Comparison of ENCODE assay signal across 17 cellular contexts in the genomic region with DNA sequence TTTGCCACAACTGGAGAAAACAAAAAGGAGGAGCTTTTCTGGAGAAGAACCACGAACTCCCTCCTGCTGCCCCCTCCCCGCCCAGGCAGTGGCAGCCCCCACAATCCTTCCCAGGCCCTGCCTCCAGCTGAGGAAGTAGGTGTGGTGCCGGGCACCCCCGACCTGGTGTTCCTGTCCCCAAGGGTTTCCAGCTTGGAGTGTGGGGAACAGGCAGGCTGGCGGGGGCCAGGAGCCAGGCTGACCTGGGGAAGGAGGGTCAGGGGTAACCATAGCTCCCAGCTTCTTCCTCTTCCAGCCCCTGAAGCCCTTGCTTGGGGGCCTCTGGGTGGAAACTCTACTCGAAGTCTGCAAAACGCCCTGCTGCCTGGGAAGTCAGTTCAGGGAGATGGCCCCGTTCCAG. TPM values are rescaled to one million over a fixed set of nuclear protein-coding genes. Genes with fewer than 3 reads are reported as not detected.
DNase-seq lines count a peak whose midpoint lies in the region; ATAC-seq and TF ChIP-seq lines count a peak whose summit lies in the region.
"Had no signal": no experiment of that assay in that cellular context is flagged by ENCODE, and none has a peak within 500 bp of the region (broad histone marks: within the 10 kb centered on the region; RNA-seq: fewer than 3 reads in every experiment).

No MANE protein-coding gene starts in this region.

- H3K79me2 ChIP-seq in PC-9 (ENCODE audit: low read depth), result no peaks in the 10 kb centered on the region

- BruUV-seq in PC-9 (replicated peaks; lab: Mats Ljungman, UMichigan), result no TSS peak

- no peak for ATAC-seq in foreskin keratinocyte
- ATAC-seq in HG02610 (IDR thresholded peaks at IDR 0.05; ENCODE audit: unreplicated experiment), result no peak

- no peaks in the 10 kb centered on the region for H3K36me3 Mint-ChIP-seq in activated CD4-positive, alpha-beta T cell treated with anti-CD3 and anti-CD28 coated beads, Interleukin-2, amount 10 ng/mL, durations not matched to agents 7 days and 5 days (ENCODE audit: low read depth)

- H3K4me2 ChIP-seq in BLaER1 treated with 17β-estradiol and CSF1 and Interleukin-3, amounts not matched to agents 10 nM and 100 nM, result peak overlapping the region; percentile 5 to 46 (median 19); a peak in 10 of 22 replicates
- H3K4me2 ChIP-seq in PC-9 (peak overlapping the region; percentile 53), skeletal muscle satellite cell (ENCODE audit: low read length) (peak overlapping the region; percentile 39)
- H3K4me2 ChIP-seq: KMS-11 had no signal

- peaks cover 2% of the 10 kb centered on the region for H3K4me1 Mint-ChIP-seq in activated CD4-positive, alpha-beta T cell treated with anti-CD3 and anti-CD28 coated beads, Interleukin-2, amount 10 ng/mL, durations not matched to agents 7 days and 5 days

- TF ChIP-seq CTCF in PC-9 (conservative IDR thresholded peaks at IDR 0.05) (no peak), foreskin keratinocyte (conservative IDR thresholded peaks at IDR 0.05) (no peak)

- H3K27me3 Mint-ChIP-seq in activated CD4-positive, alpha-beta T cell treated with anti-CD3 and anti-CD28 coated beads, Interleukin-2, amount 10 ng/mL, durations not matched to agents 7 days and 5 days, result peaks cover 25% of the 10 kb centered on the region

- H3F3A ChIP-seq in PC-9 (ENCODE audit: insufficient read depth, low read depth), result no peaks in the 10 kb centered on the region; the same call in 1 of the 2 replicates

- no peak overlapping the region for H2AFZ ChIP-seq in PC-9
- H2AFZ ChIP-seq: GM23338 had no signal

- H3K9me3 ChIP-seq in BLaER1 treated with 17β-estradiol and CSF1 and Interleukin-3, amounts not matched to agents 10 nM and 100 nM (replicated peaks in 1 of 11), result no peaks in the 10 kb centered on the region
- H3K9me3 ChIP-seq in PC-9 (ENCODE audit: insufficient read depth, low read depth), result no peaks in the 10 kb centered on the region
- no peaks in the 10 kb centered on the region for H3K9me3 ChIP-seq in skeletal muscle satellite cell (replicated peaks; ENCODE audit: low read length)

- H4K20me1 ChIP-seq in BLaER1 treated with 17β-estradiol and CSF1 and Interleukin-3, amounts not matched to agents 10 nM and 100 nM, result peaks cover 0 to 83% (median 22%) of the 10 kb centered on the region in 11 experiments; a peak in 17 of 22 replicates
- no peaks in the 10 kb centered on the region for H4K20me1 ChIP-seq in PC-9 (ENCODE audit: insufficient read depth)

- CTCF ChIA-PET in PC-9 (lab: Charles Lee), result no interaction called here
- CTCF ChIA-PET in activated CD4-positive, alpha-beta T cell treated with anti-CD3 and anti-CD28 coated beads, Interleukin-2, amount 10 ng/mL, durations not matched to agents 7 days and 5 days (lab: Charles Lee), result interaction anchor here (0.7 to 2.9 kb wide), 4 partner anchors 10 to 27 kb away, joined by 3 to 9 read pairs (median 6); no protein-coding TSS in a partner anchor

- no peak overlapping the region for H3K27ac Mint-ChIP-seq in activated CD4-positive, alpha-beta T cell treated with anti-CD3 and anti-CD28 coated beads, Interleukin-2, amount 10 ng/mL, durations not matched to agents 7 days and 5 days
- H3K27ac Mint-ChIP-seq: GM23338 had no signal

- no peaks in the 10 kb centered on the region for H3K9me2 ChIP-seq in PC-9 (ENCODE audit: insufficient read depth)

- intact Hi-C loops in PC-9 (cut with micrococcal nuclease; ENCODE audit: unreplicated experiment), result loop anchor here (10.0 kb wide), 1 partner anchor 220 kb away; no protein-coding TSS in a partner anchor

- H3K4me1 ChIP-seq in BLaER1 treated with 17β-estradiol and CSF1 and Interleukin-3, amounts not matched to agents 10 nM and 100 nM, result peaks cover 16 to 35% (median 31%) of the 10 kb centered on the region in 10 experiments; a peak in 19 of 20 replicates
- peaks cover 31% of the 10 kb centered on the region for H3K4me1 ChIP-seq in PC-9 (replicated peaks; ENCODE audit: insufficient read depth)
- peaks cover 34% of the 10 kb centered on the region for H3K4me1 ChIP-seq in foreskin keratinocyte
- peaks cover 56% of the 10 kb centered on the region for H3K4me1 ChIP-seq in skeletal muscle satellite cell (ENCODE audit: control insufficient read depth, insufficient read depth, low read length)

- H3K27ac ChIP-seq in BLaER1 treated with 17β-estradiol and CSF1 and Interleukin-3, amounts not matched to agents 10 nM and 100 nM, result no peak overlapping the region
- H3K27ac ChIP-seq in PC-9 (no peak overlapping the region), foreskin keratinocyte (peak overlapping the region; percentile 87)
- H3K27ac ChIP-seq: KMS-11 had no signal

- H3K27me3 ChIP-seq in BLaER1 treated with 17β-estradiol and CSF1 and Interleukin-3, amounts not matched to agents 10 nM and 100 nM, result peaks cover 55 to 71% (median 60%) of the 10 kb centered on the region in 11 experiments
- H3K27me3 ChIP-seq in PC-9 (ENCODE audit: insufficient read depth, low read depth) (peaks cover 12% of the 10 kb centered on the region), foreskin keratinocyte (no peaks in the 10 kb centered on the region), skeletal muscle satellite cell (ENCODE audit: control insufficient read depth, insufficient read depth, low read length) (no peaks in the 10 kb centered on the region)

- no peak overlapping the region for H3K9ac ChIP-seq in BLaER1 treated with 17β-estradiol and CSF1 and Interleukin-3, amounts not matched to agents 10 nM and 100 nM
- no peak overlapping the region for H3K9ac ChIP-seq in skeletal muscle satellite cell (ENCODE audit: low read depth, low read length)
- H3K9ac ChIP-seq: KMS-11 had no signal

- H3K4me3 ChIP-seq in BLaER1 treated with 17β-estradiol and CSF1 and Interleukin-3, amounts not matched to agents 10 nM and 100 nM, result no peak overlapping the region
- H3K4me3 ChIP-seq in PC-9 (no peak overlapping the region), skeletal muscle satellite cell (ENCODE audit: low read length) (no peak overlapping the region)
- H3K4me3 ChIP-seq: GM23338 had no signal

- POLR2A ChIA-PET in PC-9 (lab: Charles Lee; ENCODE audit: unreplicated experiment), result no interaction called here
- POLR2A ChIA-PET in activated CD4-positive, alpha-beta T cell treated with anti-CD3 and anti-CD28 coated beads, Interleukin-2, amount 10 ng/mL, durations not matched to agents 7 days and 5 days (lab: Charles Lee), result no interaction called here

- no peak for DNase-seq in PC-9
- no peak for DNase-seq in foreskin keratinocyte
- no peak for DNase-seq in pons (ENCODE audit: low spot score)
- DNase-seq in activated CD4-positive, alpha-beta T cell treated with anti-CD3 and anti-CD28 coated beads, Interleukin-2, amount 10 ng/mL, durations not matched to agents 7 days and 5 days, result no peak
- DNase-seq in hypothalamus (lab: John Stamatoyannopoulos, UW), result no peak
- DNase-seq: C1 segment of cervical spinal cord; CD8-positive, alpha-beta memory T cell; NCI-H1436; NCI-H1930; NCI-H446; SHP77 treated with DMSO at 0.1 percent for 48 hours had no signal

- H3K9me3 Mint-ChIP-seq in activated CD4-positive, alpha-beta T cell treated with anti-CD3 and anti-CD28 coated beads, Interleukin-2, amount 10 ng/mL, durations not matched to agents 7 days and 5 days, result no peaks in the 10 kb centered on the region
- H3K9me3 Mint-ChIP-seq: CD8-positive, alpha-beta memory T cell; GM23338 had no signal

- no peak overlapping the region for H3K4me3 Mint-ChIP-seq in activated CD4-positive, alpha-beta T cell treated with anti-CD3 and anti-CD28 coated beads, Interleukin-2, amount 10 ng/mL, durations not matched to agents 7 days and 5 days
- H3K4me3 Mint-ChIP-seq: CD8-positive, alpha-beta memory T cell had no signal

- H3K36me3 ChIP-seq in BLaER1 treated with 17β-estradiol and CSF1 and Interleukin-3, amounts not matched to agents 10 nM and 100 nM, result no peaks in the 10 kb centered on the region
- H3K36me3 ChIP-seq in PC-9 (ENCODE audit: low read depth), result no peaks in the 10 kb centered on the region
- H3K36me3 ChIP-seq in skeletal muscle satellite cell (ENCODE audit: insufficient read depth, low read length), result no peaks in the 10 kb centered on the region

RNA-seq across cellular contexts. Expression of a gene that starts 4.3 kb away (rescaled TPM):
- not detected in 2 replicates for total RNA-seq in PC-9 (2021)
- 0.85 and 1.5 TPM in 2 replicates for total RNA-seq in foreskin keratinocyte
- polyA plus RNA-seq in foreskin keratinocyte, result 0.54 and 0.91 TPM in 2 replicates
- not detected in 2 replicates for total RNA-seq in skeletal muscle satellite cell (2012; rRNA removed)
- not detected for total RNA-seq in activated CD4-positive, alpha-beta T cell treated with anti-CD3 and anti-CD28 coated beads, Interleukin-2, amount 10 ng/mL, durations not matched to agents 7 days and 5 days
- total RNA-seq: A673; CD8-positive, alpha-beta memory T cell had no signal
- polyA plus RNA-seq: CD8-positive, alpha-beta memory T cell had no signal

RNA-seq across cellular contexts. Expression of a gene that starts 7.9 kb away (rescaled TPM):
- total RNA-seq in PC-9 (2021), result 20.5 and 33.4 TPM in 2 replicates
- 24.5 and 25.5 TPM in 2 replicates for total RNA-seq in foreskin keratinocyte
- 16.6 and 19.4 TPM in 2 replicates for polyA plus RNA-seq in foreskin keratinocyte
- 21.3 and 24.0 TPM in 2 replicates for total RNA-seq in skeletal muscle satellite cell (2012; rRNA removed)
- total RNA-seq in activated CD4-positive, alpha-beta T cell treated with anti-CD3 and anti-CD28 coated beads, Interleukin-2, amount 10 ng/mL, durations not matched to agents 7 days and 5 days, result 10 to 100 TPM; 66.6 to 76.6 TPM

RNA-seq across cellular contexts. Expression of a gene that starts 21.9 kb away (rescaled TPM):
- total RNA-seq in PC-9 (2021), result 9.9 and 13.8 TPM in 2 replicates
- 11.4 and 13.0 TPM in 2 replicates for total RNA-seq in foreskin keratinocyte
- polyA plus RNA-seq in foreskin keratinocyte, result 16.4 and 18.0 TPM in 2 replicates
- total RNA-seq in skeletal muscle satellite cell (2012; rRNA removed), result 5.0 and 8.4 TPM in 2 replicates
- total RNA-seq in activated CD4-positive, alpha-beta T cell treated with anti-CD3 and anti-CD28 coated beads, Interleukin-2, amount 10 ng/mL, durations not matched to agents 7 days and 5 days, result 100 to 1,000 TPM; 182 to 192 TPM
- total RNA-seq: GM23338 had no signal
- polyA plus RNA-seq: GM23338 had no signal

RNA-seq across cellular contexts. Expression of a gene that starts 52.3 kb away (rescaled TPM):
- total RNA-seq in PC-9 (2021) (26.1 and 35.3 TPM in 2 replicates), foreskin keratinocyte (22.4 and 25.2 TPM in 2 replicates)
- 24.6 and 26.4 TPM in 2 replicates for polyA plus RNA-seq in foreskin keratinocyte
- 13.4 and 15.9 TPM in 2 replicates for total RNA-seq in skeletal muscle satellite cell (2012; rRNA removed)
- 10 to 100 TPM; 25.2 to 33.3 TPM for total RNA-seq in activated CD4-positive, alpha-beta T cell treated with anti-CD3 and anti-CD28 coated beads, Interleukin-2, amount 10 ng/mL, durations not matched to agents 7 days and 5 days

RNA-seq across cellular contexts. Expression of a gene that starts 58.2 kb away (rescaled TPM):
- total RNA-seq in PC-9 (2021), result 0.98 and 1.5 TPM in 2 replicates
- total RNA-seq in foreskin keratinocyte, result 132 and 148 TPM in 2 replicates
- polyA plus RNA-seq in foreskin keratinocyte, result 78.0 and 89.4 TPM in 2 replicates
- total RNA-seq in skeletal muscle satellite cell (2012; rRNA removed), result under 0.01 and 0.22 TPM in 2 replicates
- total RNA-seq in activated CD4-positive, alpha-beta T cell treated with anti-CD3 and anti-CD28 coated beads, Interleukin-2, amount 10 ng/mL, durations not matched to agents 7 days and 5 days, result 10 to 100 TPM; 16.7 to 21.1 TPM
- total RNA-seq: A673 had no signal
- polyA plus RNA-seq: GM23338 had no signal

Comparison
In these comparisons a context has a peak if more than half of its experiments do, and no peak if none do; other contexts are left out.
1. RNA of a gene that starts 21.9 kb away (total RNA-seq): 182 to 192 TPM in activated CD4-positive, alpha-beta T cell treated with anti-CD3 and anti-CD28 coated beads, Interleukin-2, amount 10 ng/mL, durations not matched to agents 7 days and 5 days; 11.4 to 13.0 TPM in foreskin keratinocyte and 9.9 to 13.8 TPM in PC-9; every median in the first group is over 10 times any median in the second.
2. Peak in every context shown above with its lines, with median percentiles within 50 percentile points of each other: H3K4me2 ChIP-seq.